ENCODE assay signal across 1 cellular context in genomic region chr11:71251761-71252433, GRCh38.
TF ChIP-seq lines count a peak whose summit lies in the region.

No MANE protein-coding gene starts in this region.

TF ChIP-seq in WTC11, 78 proteins besides CTCF, POLR2A, EP300 and RAD21 (continued from another document):
- peak; percentile 92 for TF ChIP-seq HMGXB4 (CRISPR knock-in tag; IDR thresholded peaks at IDR 0.05)
- 0 out of 2 replicates have a peak, but pooled peaks have one; percentile 47 for TF ChIP-seq AFF4 (CRISPR knock-in tag; IDR thresholded peaks at IDR 0.05; ENCODE audit: borderline replicate concordance)
- TF ChIP-seq E2F4 (CRISPR knock-in tag; IDR thresholded peaks at IDR 0.05; ENCODE audit: borderline replicate concordance, low read depth) = 0 out of 2 replicates have a peak, but pooled peaks have one; percentile 2
- no peak for TF ChIP-seq NR3C1 (CRISPR knock-in tag; conservative IDR thresholded peaks at IDR 0.05; ENCODE audit: low read depth)
- 0 out of 2 replicates have a peak, but pooled peaks have one; percentile 38 for TF ChIP-seq ZNF232 (CRISPR knock-in tag; IDR thresholded peaks at IDR 0.05)
- 0 out of 2 replicates have a peak, but pooled peaks have one; percentile 37 for TF ChIP-seq ESRRA (CRISPR knock-in tag; IDR thresholded peaks at IDR 0.05; ENCODE audit: borderline replicate concordance)
